ENCODE assay signal across 14 cellular contexts in genomic region chr3:77506384-77506783, GRCh38.
"Had no signal": no experiment of that assay in that cellular context is flagged by ENCODE, and none has a peak within 500 bp of the region (broad histone marks: within the 10 kb centered on the region; RNA-seq: fewer than 3 reads in every experiment).

No MANE protein-coding gene starts in this region.

- H3K27me3 Mint-ChIP-seq: activated naive CD8-positive, alpha-beta T cell treated with anti-CD3 and anti-CD28 coated beads, Interleukin-2, amount 10 ng/mL, durations not matched to agents 7 days and 5 days; brain; stimulated activated naive CD8-positive, alpha-beta T cell treated with anti-CD3 and anti-CD28 coated beads, Interleukin-15, amount 100 ng/mL, for 72 hours had no signal

- H3K27me3 ChIP-seq: heart left ventricle, right lobe of liver had no signal

- H3K27ac ChIP-seq: coronary artery, heart left ventricle, psoas muscle, right lobe of liver had no signal

- DNase-seq: activated CD4-positive, alpha-beta T cell treated with anti-CD3 and anti-CD28 coated beads, Interleukin-2, amount 50 U/mL, for 1 hour; activated CD8-positive, alpha-beta memory T cell treated with anti-CD3 and anti-CD28 coated beads for 24 hours; activated gamma-delta T cell treated with Interleukin-2 at 50 U/mL for 16 hours; activated naive CD8-positive, alpha-beta T cell treated with anti-CD3 and anti-CD28 coated beads, Interleukin-2, amount 10 ng/mL, durations not matched to agents 7 days and 5 days; central memory CD4-positive, alpha-beta T cell; heart left ventricle; psoas muscle; right lobe of liver; stimulated activated naive CD8-positive, alpha-beta T cell treated with anti-CD3 and anti-CD28 coated beads, Interleukin-15, amount 100 ng/mL, for 72 hours had no signal

- H3K4me2 ChIP-seq: smooth muscle cell had no signal

- H3K9me3 ChIP-seq: heart left ventricle, psoas muscle, right lobe of liver had no signal

- H3K9me3 Mint-ChIP-seq: activated naive CD8-positive, alpha-beta T cell treated with anti-CD3 and anti-CD28 coated beads, Interleukin-2, amount 10 ng/mL, durations not matched to agents 7 days and 5 days had no signal

- H3K4me1 ChIP-seq: heart left ventricle, psoas muscle, right lobe of liver had no signal

- H3K4me3 Mint-ChIP-seq: activated naive CD8-positive, alpha-beta T cell treated with anti-CD3 and anti-CD28 coated beads, Interleukin-2, amount 10 ng/mL, durations not matched to agents 7 days and 5 days; brain; mesothelial cell of epicardium; stimulated activated naive CD8-positive, alpha-beta T cell treated with anti-CD3 and anti-CD28 coated beads, Interleukin-15, amount 100 ng/mL, for 72 hours had no signal

- H3K4me1 Mint-ChIP-seq: activated naive CD8-positive, alpha-beta T cell treated with anti-CD3 and anti-CD28 coated beads, Interleukin-2, amount 10 ng/mL, durations not matched to agents 7 days and 5 days; brain; mesothelial cell of epicardium; stimulated activated naive CD8-positive, alpha-beta T cell treated with anti-CD3 and anti-CD28 coated beads, Interleukin-15, amount 100 ng/mL, for 72 hours had no signal

- H3K27ac Mint-ChIP-seq: activated naive CD8-positive, alpha-beta T cell treated with anti-CD3 and anti-CD28 coated beads, Interleukin-2, amount 10 ng/mL, durations not matched to agents 7 days and 5 days; brain; mesothelial cell of epicardium; stimulated activated naive CD8-positive, alpha-beta T cell treated with anti-CD3 and anti-CD28 coated beads, Interleukin-15, amount 100 ng/mL, for 72 hours had no signal

- H3K4me3 ChIP-seq: coronary artery, heart left ventricle, lung, psoas muscle, right lobe of liver, smooth muscle cell had no signal

- H3K36me3 ChIP-seq: heart left ventricle, right lobe of liver had no signal

- H3K36me3 Mint-ChIP-seq: activated naive CD8-positive, alpha-beta T cell treated with anti-CD3 and anti-CD28 coated beads, Interleukin-2, amount 10 ng/mL, durations not matched to agents 7 days and 5 days; mesothelial cell of epicardium had no signal
